ENCODE assay signal across 1 cellular context in the genomic region with DNA sequence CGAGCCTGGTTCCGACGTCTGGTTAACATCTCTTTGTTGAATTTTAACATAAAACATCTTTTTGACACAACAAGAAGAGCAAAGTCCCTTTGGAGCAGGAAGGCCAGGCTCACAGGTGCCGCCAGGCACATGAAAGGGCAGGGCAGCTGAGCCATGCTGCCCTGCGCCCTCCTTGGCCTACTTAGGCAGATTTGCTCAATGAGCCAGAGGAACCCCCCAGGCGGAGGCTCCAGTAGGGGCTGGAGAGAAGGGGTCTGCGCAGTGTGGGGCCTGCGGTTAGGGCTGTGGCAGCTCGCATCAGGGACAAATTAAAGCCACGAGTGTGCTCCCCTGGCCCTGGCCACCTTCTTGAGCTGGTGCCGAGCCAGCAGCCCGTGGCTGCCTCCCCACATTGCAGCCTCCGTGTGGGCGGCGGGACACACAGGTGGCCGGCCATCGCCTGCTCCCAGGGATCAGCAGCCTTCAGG.
A peak's percentile ranks its signal among the peaks of the same experiment; 100 is the strongest.
TF ChIP-seq lines count a peak whose summit lies in the region.

No MANE protein-coding gene starts in this region.

TF ChIP-seq in HepG2, 621 proteins besides CTCF, POLR2A, EP300 and RAD21 (continued from another document):
- TF ChIP-seq, protein P1, sequence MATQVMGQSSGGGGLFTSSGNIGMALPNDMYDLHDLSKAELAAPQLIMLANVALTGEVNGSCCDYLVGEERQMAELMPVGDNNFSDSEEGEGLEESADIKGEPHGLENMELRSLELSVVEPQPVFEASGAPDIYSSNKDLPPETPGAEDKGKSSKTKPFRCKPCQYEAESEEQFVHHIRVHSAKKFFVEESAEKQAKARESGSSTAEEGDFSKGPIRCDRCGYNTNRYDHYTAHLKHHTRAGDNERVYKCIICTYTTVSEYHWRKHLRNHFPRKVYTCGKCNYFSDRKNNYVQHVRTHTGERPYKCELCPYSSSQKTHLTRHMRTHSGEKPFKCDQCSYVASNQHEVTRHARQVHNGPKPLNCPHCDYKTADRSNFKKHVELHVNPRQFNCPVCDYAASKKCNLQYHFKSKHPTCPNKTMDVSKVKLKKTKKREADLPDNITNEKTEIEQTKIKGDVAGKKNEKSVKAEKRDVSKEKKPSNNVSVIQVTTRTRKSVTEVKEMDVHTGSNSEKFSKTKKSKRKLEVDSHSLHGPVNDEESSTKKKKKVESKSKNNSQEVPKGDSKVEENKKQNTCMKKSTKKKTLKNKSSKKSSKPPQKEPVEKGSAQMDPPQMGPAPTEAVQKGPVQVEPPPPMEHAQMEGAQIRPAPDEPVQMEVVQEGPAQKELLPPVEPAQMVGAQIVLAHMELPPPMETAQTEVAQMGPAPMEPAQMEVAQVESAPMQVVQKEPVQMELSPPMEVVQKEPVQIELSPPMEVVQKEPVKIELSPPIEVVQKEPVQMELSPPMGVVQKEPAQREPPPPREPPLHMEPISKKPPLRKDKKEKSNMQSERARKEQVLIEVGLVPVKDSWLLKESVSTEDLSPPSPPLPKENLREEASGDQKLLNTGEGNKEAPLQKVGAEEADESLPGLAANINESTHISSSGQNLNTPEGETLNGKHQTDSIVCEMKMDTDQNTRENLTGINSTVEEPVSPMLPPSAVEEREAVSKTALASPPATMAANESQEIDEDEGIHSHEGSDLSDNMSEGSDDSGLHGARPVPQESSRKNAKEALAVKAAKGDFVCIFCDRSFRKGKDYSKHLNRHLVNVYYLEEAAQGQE (IDR thresholded peaks at IDR 0.05; ENCODE audit: borderline replicate concordance in 1 of 2, low read depth in 1 of 2, low read length in 2 of 2) = no peak
- TF ChIP-seq ZNF563 (CRISPR knock-in tag; IDR thresholded peaks at IDR 0.05) = 0 out of 2 replicates have a peak, but pooled peaks have one; percentile 1
- TF ChIP-seq HOXA3 (CRISPR knock-in tag; IDR thresholded peaks at IDR 0.05) = peak; percentile 11; the same call in 1 of the 2 replicates
- 0 out of 2 replicates have a peak, but pooled peaks have one; percentile 47 for TF ChIP-seq HNRNPL (IDR thresholded peaks at IDR 0.05; ENCODE audit: low read depth, low read length)
- TF ChIP-seq, protein P2, sequence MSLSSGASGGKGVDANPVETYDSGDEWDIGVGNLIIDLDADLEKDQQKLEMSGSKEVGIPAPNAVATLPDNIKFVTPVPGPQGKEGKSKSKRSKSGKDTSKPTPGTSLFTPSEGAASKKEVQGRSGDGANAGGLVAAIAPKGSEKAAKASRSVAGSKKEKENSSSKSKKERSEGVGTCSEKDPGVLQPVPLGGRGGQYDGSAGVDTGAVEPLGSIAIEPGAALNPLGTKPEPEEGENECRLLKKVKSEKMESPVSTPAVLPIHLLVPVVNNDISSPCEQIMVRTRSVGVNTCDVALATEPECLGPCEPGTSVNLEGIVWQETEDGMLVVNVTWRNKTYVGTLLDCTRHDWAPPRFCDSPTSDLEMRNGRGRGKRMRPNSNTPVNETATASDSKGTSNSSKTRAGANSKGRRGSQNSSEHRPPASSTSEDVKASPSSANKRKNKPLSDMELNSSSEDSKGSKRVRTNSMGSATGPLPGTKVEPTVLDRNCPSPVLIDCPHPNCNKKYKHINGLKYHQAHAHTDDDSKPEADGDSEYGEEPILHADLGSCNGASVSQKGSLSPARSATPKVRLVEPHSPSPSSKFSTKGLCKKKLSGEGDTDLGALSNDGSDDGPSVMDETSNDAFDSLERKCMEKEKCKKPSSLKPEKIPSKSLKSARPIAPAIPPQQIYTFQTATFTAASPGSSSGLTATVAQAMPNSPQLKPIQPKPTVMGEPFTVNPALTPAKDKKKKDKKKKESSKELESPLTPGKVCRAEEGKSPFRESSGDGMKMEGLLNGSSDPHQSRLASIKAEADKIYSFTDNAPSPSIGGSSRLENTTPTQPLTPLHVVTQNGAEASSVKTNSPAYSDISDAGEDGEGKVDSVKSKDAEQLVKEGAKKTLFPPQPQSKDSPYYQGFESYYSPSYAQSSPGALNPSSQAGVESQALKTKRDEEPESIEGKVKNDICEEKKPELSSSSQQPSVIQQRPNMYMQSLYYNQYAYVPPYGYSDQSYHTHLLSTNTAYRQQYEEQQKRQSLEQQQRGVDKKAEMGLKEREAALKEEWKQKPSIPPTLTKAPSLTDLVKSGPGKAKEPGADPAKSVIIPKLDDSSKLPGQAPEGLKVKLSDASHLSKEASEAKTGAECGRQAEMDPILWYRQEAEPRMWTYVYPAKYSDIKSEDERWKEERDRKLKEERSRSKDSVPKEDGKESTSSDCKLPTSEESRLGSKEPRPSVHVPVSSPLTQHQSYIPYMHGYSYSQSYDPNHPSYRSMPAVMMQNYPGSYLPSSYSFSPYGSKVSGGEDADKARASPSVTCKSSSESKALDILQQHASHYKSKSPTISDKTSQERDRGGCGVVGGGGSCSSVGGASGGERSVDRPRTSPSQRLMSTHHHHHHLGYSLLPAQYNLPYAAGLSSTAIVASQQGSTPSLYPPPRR (CRISPR knock-in tag; IDR thresholded peaks at IDR 0.05; ENCODE audit: borderline replicate concordance) = no peak
- TF ChIP-seq GABPB1 (CRISPR knock-in tag; IDR thresholded peaks at IDR 0.05) = peak; percentile 30; the same call in 1 of the 2 replicates
- no peak for TF ChIP-seq ZNF382 (CRISPR knock-in tag; IDR thresholded peaks at IDR 0.05; ENCODE audit: borderline replicate concordance)
- TF ChIP-seq ZNF317 (CRISPR knock-in tag; IDR thresholded peaks at IDR 0.05) = no peak
- TF ChIP-seq, protein P3, sequence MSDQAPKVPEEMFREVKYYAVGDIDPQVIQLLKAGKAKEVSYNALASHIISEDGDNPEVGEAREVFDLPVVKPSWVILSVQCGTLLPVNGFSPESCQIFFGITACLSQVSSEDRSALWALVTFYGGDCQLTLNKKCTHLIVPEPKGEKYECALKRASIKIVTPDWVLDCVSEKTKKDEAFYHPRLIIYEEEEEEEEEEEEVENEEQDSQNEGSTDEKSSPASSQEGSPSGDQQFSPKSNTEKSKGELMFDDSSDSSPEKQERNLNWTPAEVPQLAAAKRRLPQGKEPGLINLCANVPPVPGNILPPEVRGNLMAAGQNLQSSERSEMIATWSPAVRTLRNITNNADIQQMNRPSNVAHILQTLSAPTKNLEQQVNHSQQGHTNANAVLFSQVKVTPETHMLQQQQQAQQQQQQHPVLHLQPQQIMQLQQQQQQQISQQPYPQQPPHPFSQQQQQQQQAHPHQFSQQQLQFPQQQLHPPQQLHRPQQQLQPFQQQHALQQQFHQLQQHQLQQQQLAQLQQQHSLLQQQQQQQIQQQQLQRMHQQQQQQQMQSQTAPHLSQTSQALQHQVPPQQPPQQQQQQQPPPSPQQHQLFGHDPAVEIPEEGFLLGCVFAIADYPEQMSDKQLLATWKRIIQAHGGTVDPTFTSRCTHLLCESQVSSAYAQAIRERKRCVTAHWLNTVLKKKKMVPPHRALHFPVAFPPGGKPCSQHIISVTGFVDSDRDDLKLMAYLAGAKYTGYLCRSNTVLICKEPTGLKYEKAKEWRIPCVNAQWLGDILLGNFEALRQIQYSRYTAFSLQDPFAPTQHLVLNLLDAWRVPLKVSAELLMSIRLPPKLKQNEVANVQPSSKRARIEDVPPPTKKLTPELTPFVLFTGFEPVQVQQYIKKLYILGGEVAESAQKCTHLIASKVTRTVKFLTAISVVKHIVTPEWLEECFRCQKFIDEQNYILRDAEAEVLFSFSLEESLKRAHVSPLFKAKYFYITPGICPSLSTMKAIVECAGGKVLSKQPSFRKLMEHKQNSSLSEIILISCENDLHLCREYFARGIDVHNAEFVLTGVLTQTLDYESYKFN (CRISPR knock-in tag; conservative IDR thresholded peaks at IDR 0.05) = peak; percentile 73; the same call in 1 of the 2 replicates
TF ChIP-seq in HepG2: peak in this region for 33.
